ENCODE assay signal across 10 cellular contexts in the genomic region with DNA sequence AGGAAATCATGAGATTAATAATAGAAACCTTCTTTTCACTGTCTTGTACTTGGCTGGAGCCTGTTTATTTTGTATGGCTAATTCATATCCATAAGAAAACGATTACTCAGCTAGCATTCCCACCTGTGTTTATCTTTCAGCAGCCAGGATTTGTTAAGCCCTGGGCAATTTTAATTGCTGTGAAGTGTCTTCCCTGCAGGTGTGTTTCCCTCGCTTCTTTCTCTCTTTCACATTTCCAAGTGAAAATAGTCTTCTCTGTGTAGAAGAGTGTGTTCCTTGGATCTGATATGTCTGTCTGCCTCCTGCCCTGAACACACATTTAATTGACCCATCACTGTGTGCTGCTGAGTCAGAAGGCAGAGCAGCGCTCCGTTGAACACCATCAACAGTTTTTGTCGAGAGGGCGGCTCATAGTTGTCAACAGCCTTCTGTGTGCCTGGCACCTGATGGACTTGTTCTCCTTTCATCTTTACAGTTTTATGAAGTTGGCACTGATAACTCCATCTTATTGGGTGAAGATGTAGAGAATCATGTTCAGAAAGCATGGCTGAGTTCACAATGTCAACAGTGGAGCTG.
DNase-seq lines count a peak whose midpoint lies in the region; ATAC-seq and TF ChIP-seq lines count a peak whose summit lies in the region.
"Had no signal": no experiment of that assay in that cellular context is flagged by ENCODE, and none has a peak within 500 bp of the region (broad histone marks: within the 10 kb centered on the region; RNA-seq: fewer than 3 reads in every experiment).

No MANE protein-coding gene starts in this region.

- intact Hi-C loops in dorsolateral prefrontal cortex (cut with DNase I) = no loop called here
- intact Hi-C loops in sigmoid colon (cut with DNase I) = no loop called here

- H3K36me3 ChIP-seq in sigmoid colon = no peaks in the 10 kb centered on the region

- DNase-seq in DMS79 treated with DMSO at 0.1 percent for 48 hours (lab: John Stamatoyannopoulos, UW) = peak; percentile 80
- peak; percentile 86 for DNase-seq in NCI-H345 treated with DMSO at 0.1 percent for 48 hours (lab: John Stamatoyannopoulos, UW; ENCODE audit: unreplicated experiment)
- DNase-seq in dorsolateral prefrontal cortex = no peak
- DNase-seq in sigmoid colon = no peak
- no peak for DNase-seq in stimulated activated naive CD4-positive, alpha-beta T cell (lab: John Stamatoyannopoulos, UW)
- DNase-seq in ureter (ENCODE audit: low spot score) = no peak
- no peak for DNase-seq in NCI-H2081 treated with DMSO at 0.1 percent for 48 hours (lab: John Stamatoyannopoulos, UW)
- DNase-seq: activated T-cell treated with anti-CD3 and anti-CD28 coated beads for 4 hours had no signal

- 73 to 83% methylated on average over 6 of the region's 6 CpGs for WGBS in sigmoid colon, 2 donors

- H3K4me1 ChIP-seq in sigmoid colon = peaks cover 0 to 10% (median 3%) of the 10 kb centered on the region in 4 donors

- no peak for TF ChIP-seq EP300 in sigmoid colon (IDR thresholded peaks at IDR 0.05)

- H3K27me3 ChIP-seq in dorsolateral prefrontal cortex (no peaks in the 10 kb centered on the region), sigmoid colon (no peaks in the 10 kb centered on the region)

- no peak for TF ChIP-seq POLR2A in sigmoid colon (IDR thresholded peaks at IDR 0.05)

- H3K4me3 ChIP-seq in dorsolateral prefrontal cortex (peak overlapping the region in 4 of 59 donors; percentile 3 to 15 (median 8)), sigmoid colon (no peak overlapping the region)

- no peaks in the 10 kb centered on the region for H3K9me3 ChIP-seq in sigmoid colon

- no peak for TF ChIP-seq CTCF in dorsolateral prefrontal cortex (IDR thresholded peaks at IDR 0.05 in 54 of 56, conservative IDR thresholded peaks at IDR 0.05 in 2 of 56; ENCODE audit: low read depth in 1 of 56, partially characterized antibody in 56 of 56)
- no peak for TF ChIP-seq CTCF in sigmoid colon (IDR thresholded peaks at IDR 0.05)

- H3K27ac ChIP-seq in dorsolateral prefrontal cortex = peak overlapping the region in 56 of 59 donors; percentile 1 to 96 (median 75)
- peak overlapping the region in 3 of 4 donors; percentile 26 to 66 (median 30) for H3K27ac ChIP-seq in sigmoid colon
- H3K27ac ChIP-seq: epithelial cell of prostate had no signal

- no peak for ATAC-seq in GM18858 (IDR thresholded peaks at IDR 0.05; ENCODE audit: unreplicated experiment)

Comparison
In these comparisons a context has a peak if more than half of its experiments do, and no peak if none do; other contexts are left out.
1. DNase-seq: peak in DMS79 treated with DMSO at 0.1 percent for 48 hours (single experiment) and NCI-H345 treated with DMSO at 0.1 percent for 48 hours (single experiment); none in dorsolateral prefrontal cortex (0 of 10), sigmoid colon (single experiment), stimulated activated naive CD4-positive, alpha-beta T cell (0 of 6), ureter (single experiment) and NCI-H2081 treated with DMSO at 0.1 percent for 48 hours (single experiment).